In the genomic region with DNA sequence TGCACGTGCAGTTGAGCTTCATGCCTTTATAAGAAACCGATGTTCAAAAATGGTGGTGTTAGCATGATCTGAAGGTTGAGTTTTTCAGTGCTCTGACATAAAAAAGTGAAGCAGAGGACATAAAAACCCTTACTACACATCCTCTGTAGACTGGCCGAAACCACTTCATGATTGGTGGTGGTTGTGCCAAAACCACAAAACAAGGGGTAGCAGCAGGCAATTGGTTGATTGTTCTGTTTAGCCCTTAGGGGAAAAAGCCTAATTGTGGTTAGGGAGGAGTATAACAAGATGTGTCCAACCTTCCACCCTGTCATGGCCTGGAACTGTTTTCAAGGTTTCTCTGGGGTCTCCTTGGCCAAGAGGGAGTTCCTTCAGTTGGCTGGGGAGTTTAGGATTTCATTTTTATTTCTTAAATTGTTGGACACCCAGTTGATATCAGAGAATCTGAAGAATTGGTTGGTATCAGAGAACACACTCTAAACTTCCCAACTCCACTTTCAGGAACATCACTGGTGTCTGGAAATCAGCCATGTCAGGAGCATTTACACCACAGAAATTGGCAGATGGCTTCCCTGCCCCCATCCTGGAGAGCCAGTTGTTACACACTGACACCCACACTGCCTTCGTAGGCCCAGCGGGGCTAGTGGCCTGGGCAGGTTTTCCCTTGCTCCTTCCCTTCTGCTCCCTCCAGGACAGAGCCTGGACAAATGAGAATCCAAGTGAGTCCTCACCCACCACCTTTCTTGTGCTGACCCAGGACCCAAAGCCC, we compare ENCODE assay signal across 17 cellular contexts.
DNase-seq lines count a peak whose midpoint lies in the region; ATAC-seq and TF ChIP-seq lines count a peak whose summit lies in the region.
"Had no signal": no experiment of that assay in that cellular context is flagged by ENCODE, and none has a peak within 500 bp of the region (broad histone marks: within the 10 kb centered on the region; RNA-seq: fewer than 3 reads in every experiment).

No MANE protein-coding gene starts in this region.

- no peaks in the 10 kb centered on the region for H4K20me1 ChIP-seq in Loucy (ENCODE audit: insufficient read depth, low read length, poor library complexity, severe bottlenecking)

- no peaks in the 10 kb centered on the region for H3F3A ChIP-seq in Loucy (ENCODE audit: low read depth)

- H3K9me2 ChIP-seq in Loucy (replicated peaks; ENCODE audit: low read depth, low read length), result no peaks in the 10 kb centered on the region

- no peak overlapping the region for H3K4me3 ChIP-seq in Loucy (ENCODE audit: low read length, poor library complexity, severe bottlenecking)
- H3K4me3 ChIP-seq: coronary artery, upper lobe of left lung had no signal

- no peaks in the 10 kb centered on the region for H3K79me2 ChIP-seq in Loucy (ENCODE audit: insufficient read depth, low read length)

- no peaks in the 10 kb centered on the region for H3K9me3 ChIP-seq in Loucy (ENCODE audit: insufficient read depth, low read depth, low read length)
- H3K9me3 ChIP-seq: upper lobe of left lung had no signal

- H3K4me1 ChIP-seq in Loucy (ENCODE audit: insufficient read depth, low read length, poor library complexity, severe bottlenecking), result peaks cover 9% of the 10 kb centered on the region
- H3K4me1 ChIP-seq: upper lobe of left lung had no signal

- no peak overlapping the region for H2AFZ ChIP-seq in Loucy (ENCODE audit: low read length)

- no peaks in the 10 kb centered on the region for H3K36me3 ChIP-seq in Loucy (ENCODE audit: insufficient read depth, low read length)
- H3K36me3 ChIP-seq: upper lobe of left lung had no signal

- DNase-seq in AML-193 (lab: John Stamatoyannopoulos, UW) (peak; percentile 62 to 71), SW480 (ENCODE audit: low spot score) (peak; percentile 33), NCI-H1417 treated with DMSO at 0.1 percent for 48 hours (lab: John Stamatoyannopoulos, UW) (no peak), NCI-H526 treated with DMSO at 0.1 percent for 48 hours (lab: John Stamatoyannopoulos, UW) (no peak)
- DNase-seq: ACHN; activated CD4-positive, CD25-positive, alpha-beta regulatory T cell; activated gamma-delta T cell; islet precursor cell; NCI-H1092; occipital lobe; T-cell; upper lobe of left lung had no signal

- ATAC-seq in GM19025 (IDR thresholded peaks at IDR 0.05; ENCODE audit: low read depth, unreplicated experiment), result peak; percentile 53
- no peak for ATAC-seq in HG02885 (IDR thresholded peaks at IDR 0.05; ENCODE audit: poor library complexity, unreplicated experiment)
- ATAC-seq in HG03139 (IDR thresholded peaks at IDR 0.05; ENCODE audit: unreplicated experiment), result no peak
- ATAC-seq: T-cell had no signal

- peaks cover 29% of the 10 kb centered on the region for H3K27me3 ChIP-seq in Loucy (ENCODE audit: insufficient read depth, low read length, poor library complexity, severe bottlenecking)
- H3K27me3 ChIP-seq: upper lobe of left lung had no signal

- no peak for TF ChIP-seq CTCF in Loucy (conservative IDR thresholded peaks at IDR 0.05; ENCODE audit: low read length)

- H3K4me2 ChIP-seq in Loucy (ENCODE audit: low read depth, low read length, poor library complexity, severe bottlenecking), result peak overlapping the region; percentile 9

- no peak overlapping the region for H3K9ac ChIP-seq in Loucy (ENCODE audit: low read depth, low read length, poor library complexity, severe bottlenecking)

Comparison
In these comparisons a context has a peak if more than half of its experiments do, and no peak if none do; other contexts are left out.
1. DNase-seq: peak in AML-193 (2 of 2) and SW480 (single experiment); none in NCI-H1417 treated with DMSO at 0.1 percent for 48 hours (single experiment) and NCI-H526 treated with DMSO at 0.1 percent for 48 hours (single experiment).